ENCODE assay signal across 8 cellular contexts in genomic region chr17:28552201-28552999, GRCh38. TPM values are rescaled to one million over a fixed set of nuclear protein-coding genes. Genes with fewer than 3 reads are reported as not detected.
A peak's percentile ranks its signal among the peaks of the same experiment; 100 is the strongest.
DNase-seq lines count a peak whose midpoint lies in the region; ATAC-seq and TF ChIP-seq lines count a peak whose summit lies in the region.

TSS of gene UNC119 (minus strand) at chr17:28552624. CDS start at chr17:28552557, 67 bp downstream.

- peaks cover 47% of the 10 kb centered on the region for H3K4me1 Mint-ChIP-seq in activated CD8-positive, alpha-beta T cell treated with anti-CD3 and anti-CD28 coated beads for 36 hours (ENCODE audit: low read depth)

- DNase-seq in NCI-H187 (lab: John Stamatoyannopoulos, UW) (peak; percentile 40 to 67), NCI-H187 treated with DMSO at 0.1 percent for 48 hours (lab: John Stamatoyannopoulos, UW) (no peak), NCI-H526 treated with DMSO at 0.1 percent for 48 hours (lab: John Stamatoyannopoulos, UW) (peak; percentile 59), lung microvascular endothelial cell (ENCODE audit: low read depth in 2 of 2) (peak; percentile 57 to 73)
- peak; percentile 83 for DNase-seq in activated CD8-positive, alpha-beta T cell treated with anti-CD3 and anti-CD28 coated beads for 36 hours
- DNase-seq in effector CD4-positive, alpha-beta T cell, result peak; percentile 70
- DNase-seq in stimulated activated CD4-positive, alpha-beta T cell treated with anti-CD3 and anti-CD28 coated beads, TNF-alpha, amount 100 ng/mL, for 4 hours (ENCODE audit: low read depth in 3 of 3), result peak; percentile 53 to 68 (median 64)

- peak; percentile 40 for ATAC-seq in HG03097 (IDR thresholded peaks at IDR 0.05; ENCODE audit: low FRiP score, unreplicated experiment)
- ATAC-seq in activated CD8-positive, alpha-beta T cell treated with anti-CD3 and anti-CD28 coated beads for 36 hours, result peak; percentile 80

- no peaks in the 10 kb centered on the region for H3K9me3 Mint-ChIP-seq in activated CD8-positive, alpha-beta T cell treated with anti-CD3 and anti-CD28 coated beads for 36 hours

- POLR2A ChIA-PET in activated CD8-positive, alpha-beta T cell treated with anti-CD3 and anti-CD28 coated beads for 36 hours (lab: Charles Lee), result interaction anchor here (0.9 to 1.7 kb wide), 4 partner anchors 15 to 195 kb away, joined by 3 to 8 read pairs (median 4); partner anchors contain the start of genes POLDIP2, SDF2 and SUPT6H

- no peaks in the 10 kb centered on the region for H3K27me3 Mint-ChIP-seq in activated CD8-positive, alpha-beta T cell treated with anti-CD3 and anti-CD28 coated beads for 36 hours

- intact Hi-C loops in activated CD8-positive, alpha-beta T cell treated with anti-CD3 and anti-CD28 coated beads for 36 hours (cut with micrococcal nuclease), result no loop called here

- peak within 1 kb of the TSS; percentile 81 for H3K4me3 Mint-ChIP-seq in activated CD8-positive, alpha-beta T cell treated with anti-CD3 and anti-CD28 coated beads for 36 hours

- no peak for TF ChIP-seq CTCF in activated CD8-positive, alpha-beta T cell treated with anti-CD3 and anti-CD28 coated beads for 36 hours (IDR thresholded peaks at IDR 0.05)

- H3K27ac Mint-ChIP-seq in activated CD8-positive, alpha-beta T cell treated with anti-CD3 and anti-CD28 coated beads for 36 hours, result peak within 1 kb of the TSS; percentile 70

- H3K36me3 Mint-ChIP-seq in activated CD8-positive, alpha-beta T cell treated with anti-CD3 and anti-CD28 coated beads for 36 hours (ENCODE audit: low read depth), result peaks cover 32% of the 10 kb centered on the region

- CTCF ChIA-PET in activated CD8-positive, alpha-beta T cell treated with anti-CD3 and anti-CD28 coated beads for 36 hours (lab: Charles Lee), result no interaction called here

RNA-seq across cellular contexts. Expression of gene UNC119, which starts in this region (rescaled TPM):
- 10 to 100 TPM; 43.6 to 44.8 TPM for total RNA-seq in activated CD8-positive, alpha-beta T cell treated with anti-CD3 and anti-CD28 coated beads for 36 hours
- total RNA-seq in lung microvascular endothelial cell, result 21.1 and 26.4 TPM in 2 replicates
